10 cellular contexts compared by ENCODE assay signal in genomic region chr1:17212487-17213121, GRCh38. TPM values are rescaled to one million over a fixed set of nuclear protein-coding genes. Genes with fewer than 3 reads are reported as not detected.
DNase-seq lines count a peak whose midpoint lies in the region; ATAC-seq and TF ChIP-seq lines count a peak whose summit lies in the region.
"Had no signal": no experiment of that assay in that cellular context is flagged by ENCODE, and none has a peak within 500 bp of the region (broad histone marks: within the 10 kb centered on the region; RNA-seq: fewer than 3 reads in every experiment).

No MANE protein-coding gene starts in this region.

- H3K27ac Mint-ChIP-seq in activated naive CD4-positive, alpha-beta T cell treated with anti-CD3 and anti-CD28 coated beads for 36 hours: no peak overlapping the region
- H3K27ac Mint-ChIP-seq in memory B cell: no peak overlapping the region

- H3K9ac ChIP-seq in Karpas-422 (ENCODE audit: low read length): no peak overlapping the region

- POLR2A ChIA-PET in RWPE1 (lab: Yijun Ruan, JAX; ENCODE audit: low non-redundant PET): no interaction called here

- no peak overlapping the region for H3K4me3 Mint-ChIP-seq in activated naive CD4-positive, alpha-beta T cell treated with anti-CD3 and anti-CD28 coated beads for 36 hours
- H3K4me3 Mint-ChIP-seq in memory B cell: peak overlapping the region; percentile 37

- H3K79me2 ChIP-seq in Karpas-422 (ENCODE audit: low read length): no peaks in the 10 kb centered on the region

- H2AFZ ChIP-seq in Karpas-422 (ENCODE audit: low read length): no peak overlapping the region

- ATAC-seq in memory B cell (ENCODE audit: low read depth) (no peak), HG03460 (IDR thresholded peaks at IDR 0.05; ENCODE audit: unreplicated experiment) (no peak)

- CTCF ChIA-PET in RWPE1 (lab: Yijun Ruan, JAX): interaction anchor here (0.5 to 1.9 kb wide), 5 partner anchors 22 to 678 kb away, joined by 3 to 4 read pairs (median 3); no protein-coding TSS in a partner anchor
- CTCF ChIA-PET in activated naive CD4-positive, alpha-beta T cell treated with anti-CD3 and anti-CD28 coated beads for 36 hours (lab: Charles Lee): interaction anchor here (2.5 kb wide), 1 partner anchor 24 kb away, joined by 8 read pairs; no protein-coding TSS in a partner anchor

- TF ChIP-seq CTCF in RWPE1 (conservative IDR thresholded peaks at IDR 0.05; ENCODE audit: low read depth): no peak

- no peaks in the 10 kb centered on the region for H3K36me3 ChIP-seq in Karpas-422 (ENCODE audit: insufficient read depth, low read length)

- peak; percentile 68 for DNase-seq in DMS 273 (lab: John Stamatoyannopoulos, UW; ENCODE audit: unreplicated experiment)
- DNase-seq in DMS 273 treated with DMSO at 0.1 percent for 48 hours (lab: John Stamatoyannopoulos, UW): no peak
- DNase-seq in RWPE1 (ENCODE audit: low spot score): peak; percentile 64
- peak; percentile 69 for DNase-seq in activated naive CD4-positive, alpha-beta T cell treated with anti-CD3 and anti-CD28 coated beads for 36 hours
- no peak for DNase-seq in memory B cell (ENCODE audit: low spot score in 2 of 2)
- peak; percentile 19 to 38 for DNase-seq in stimulated activated CD8-positive, alpha-beta memory T cell treated with anti-CD3 and anti-CD28 coated beads, Interleukin-7, amount 100 ng/mL, for 48 hours (ENCODE audit: extremely low read depth in 1 of 2, low read depth in 1 of 2)
- no peak for DNase-seq in Karpas-422

- H3K27me3 ChIP-seq in Karpas-422 (ENCODE audit: low read length): no peaks in the 10 kb centered on the region

- H3K4me1 ChIP-seq in Karpas-422 (ENCODE audit: low read length): peaks cover 7% of the 10 kb centered on the region

- no peaks in the 10 kb centered on the region for H3K9me3 Mint-ChIP-seq in activated naive CD4-positive, alpha-beta T cell treated with anti-CD3 and anti-CD28 coated beads for 36 hours
- no peaks in the 10 kb centered on the region for H3K9me3 Mint-ChIP-seq in memory B cell

- H3K36me3 Mint-ChIP-seq in activated naive CD4-positive, alpha-beta T cell treated with anti-CD3 and anti-CD28 coated beads for 36 hours (ENCODE audit: low read depth): no peaks in the 10 kb centered on the region
- no peaks in the 10 kb centered on the region for H3K36me3 Mint-ChIP-seq in memory B cell

- H3K9me2 ChIP-seq in Karpas-422 (replicated peaks; ENCODE audit: insufficient read depth, low read length): no peaks in the 10 kb centered on the region

- H3K27ac ChIP-seq in RWPE1 (peak overlapping the region; percentile 85), Karpas-422 (ENCODE audit: low read length) (no peak overlapping the region)
- H3K27ac ChIP-seq: 22Rv1, VCaP had no signal

- no peaks in the 10 kb centered on the region for H4K20me1 ChIP-seq in Karpas-422 (ENCODE audit: insufficient read depth, low read depth, low read length)

- peaks cover 19% of the 10 kb centered on the region for H3K27me3 Mint-ChIP-seq in activated naive CD4-positive, alpha-beta T cell treated with anti-CD3 and anti-CD28 coated beads for 36 hours (ENCODE audit: low read depth)
- H3K27me3 Mint-ChIP-seq in memory B cell: peaks cover 23% of the 10 kb centered on the region

- peaks cover 41% of the 10 kb centered on the region for H3K4me1 Mint-ChIP-seq in activated naive CD4-positive, alpha-beta T cell treated with anti-CD3 and anti-CD28 coated beads for 36 hours (ENCODE audit: low read depth)
- H3K4me1 Mint-ChIP-seq in memory B cell: peaks cover 24% of the 10 kb centered on the region

- H3K9me3 ChIP-seq in Karpas-422 (ENCODE audit: low read length): no peaks in the 10 kb centered on the region

- no peak overlapping the region for H3K4me2 ChIP-seq in Karpas-422 (ENCODE audit: low read depth, low read length, poor library complexity, severe bottlenecking)

- intact Hi-C loops in activated naive CD4-positive, alpha-beta T cell treated with anti-CD3 and anti-CD28 coated beads for 36 hours (cut with micrococcal nuclease): no loop called here

- no peak overlapping the region for H3K4me3 ChIP-seq in Karpas-422 (ENCODE audit: low read length)

RNA-seq across cellular contexts. Expression of gene PADI1, which starts 7.7 kb away (rescaled TPM):
- total RNA-seq in activated naive CD4-positive, alpha-beta T cell treated with anti-CD3 and anti-CD28 coated beads for 36 hours: not detected
- total RNA-seq in Karpas-422 (2014; rRNA removed; shearing (Covaris generic); ENCODE audit: low replicate concordance): not detected in 2 replicates

RNA-seq across cellular contexts. Expression of gene PADI3, which starts 36.3 kb away (rescaled TPM):
- not detected for total RNA-seq in activated naive CD4-positive, alpha-beta T cell treated with anti-CD3 and anti-CD28 coated beads for 36 hours
- not detected in 2 replicates for total RNA-seq in Karpas-422 (2014; rRNA removed; shearing (Covaris generic); ENCODE audit: low replicate concordance)

Comparison
In these comparisons a context has a peak if more than half of its experiments do, and no peak if none do; other contexts are left out.
1. DNase-seq: peak in DMS 273 (single experiment), RWPE1 (single experiment), activated naive CD4-positive, alpha-beta T cell treated with anti-CD3 and anti-CD28 coated beads for 36 hours (single experiment) and stimulated activated CD8-positive, alpha-beta memory T cell treated with anti-CD3 and anti-CD28 coated beads, Interleukin-7, amount 100 ng/mL, for 48 hours (2 of 2); none in DMS 273 treated with DMSO at 0.1 percent for 48 hours (single experiment), memory B cell (0 of 2) and Karpas-422 (single experiment).